Comparison of ENCODE assay signal across 8 cellular contexts in genomic region chr9:33473643-33474352, GRCh38. TPM values are rescaled to one million over a fixed set of nuclear protein-coding genes. Genes with fewer than 3 reads are reported as not detected.
DNase-seq lines count a peak whose midpoint lies in the region; ATAC-seq and TF ChIP-seq lines count a peak whose summit lies in the region.

Gene NOL6 (minus strand): TSS chr9:33473924. CDS start chr9:33473842, 82 bp downstream.

- TF ChIP-seq CTCF in KMS-11 (conservative IDR thresholded peaks at IDR 0.05; ENCODE audit: low read depth, low read length) = no peak
- TF ChIP-seq CTCF in Peyer's patch (IDR thresholded peaks at IDR 0.05) = no peak

- peak within 1 kb of the TSS; percentile 68; the same call in 1 of the 2 replicates for H2AFZ ChIP-seq in KMS-11 (ENCODE audit: low read depth)

- peak in 1 of 2 donors; percentile 55 for TF ChIP-seq POLR2A in Peyer's patch (IDR thresholded peaks at IDR 0.05)

- H3K79me2 ChIP-seq in KMS-11 (ENCODE audit: insufficient read depth, low read depth) = peaks cover 31% of the 10 kb centered on the region

- no peaks in the 10 kb centered on the region for H3K36me3 ChIP-seq in KMS-11 (ENCODE audit: insufficient read depth)
- peaks cover 0 to 34% (median 0%) of the 10 kb centered on the region in 3 donors for H3K36me3 ChIP-seq in Peyer's patch
- H3K36me3 ChIP-seq in esophagus (ENCODE audit: control insufficient read depth in 2 of 2, insufficient read depth in 2 of 2, low read length in 1 of 2) = peaks cover 17 to 21% of the 10 kb centered on the region in 2 donors
- H3K36me3 ChIP-seq in mucosa of stomach (ENCODE audit: control insufficient read depth, insufficient read depth, low read length) = peaks cover 8% of the 10 kb centered on the region

- no peaks in the 10 kb centered on the region for H3K9me3 ChIP-seq in Peyer's patch
- H3K9me3 ChIP-seq in esophagus (ENCODE audit: control insufficient read depth in 2 of 2, insufficient read depth in 1 of 2, low read depth in 1 of 2, low read length in 1 of 2) = no peaks in the 10 kb centered on the region
- no peaks in the 10 kb centered on the region for H3K9me3 ChIP-seq in mucosa of stomach (ENCODE audit: control insufficient read depth, low read length)

- H3K27me3 ChIP-seq in KMS-11 (ENCODE audit: insufficient read depth, low read depth) = no peaks in the 10 kb centered on the region
- H3K27me3 ChIP-seq in Peyer's patch = no peaks in the 10 kb centered on the region
- no peaks in the 10 kb centered on the region for H3K27me3 ChIP-seq in esophagus (ENCODE audit: control insufficient read depth in 1 of 2, insufficient read depth in 2 of 2, low read length in 2 of 2)
- no peaks in the 10 kb centered on the region for H3K27me3 ChIP-seq in mucosa of stomach (ENCODE audit: control insufficient read depth, insufficient read depth, low read length)

- no peak within 1 kb of the TSS for H3K27ac ChIP-seq in KMS-11
- H3K27ac ChIP-seq in Peyer's patch = peak within 1 kb of the TSS; percentile 59 to 67 (median 64)
- peak within 1 kb of the TSS; percentile 22 to 69 for H3K27ac ChIP-seq in esophagus (ENCODE audit: low read depth in 2 of 2, low read length in 1 of 2)

- H4K20me1 ChIP-seq in KMS-11 (ENCODE audit: insufficient read depth) = no peaks in the 10 kb centered on the region

- H3K4me2 ChIP-seq in KMS-11 = peak within 1 kb of the TSS; percentile 60

- peak; percentile 97 for ATAC-seq in GM21737 (IDR thresholded peaks at IDR 0.05; ENCODE audit: unreplicated experiment)

- DNase-seq in DMS53 treated with DMSO at 0.1 percent for 48 hours (lab: John Stamatoyannopoulos, UW; ENCODE audit: unreplicated experiment) (peak; percentile 97), Peyer's patch (peak; percentile 96 to 99 (median 97))
- peak; percentile 99 to 100 for DNase-seq in activated T-cell treated with anti-CD3 and anti-CD28 coated beads, Interleukin-2, amount 50 U/mL, for 48 hours
- peak; percentile 94 to 96 for DNase-seq in stimulated activated CD8-positive, alpha-beta memory T cell treated with anti-CD3 and anti-CD28 coated beads, Interleukin-7, amount 100 ng/mL, for 1 hour (ENCODE audit: low read depth in 2 of 2)

- 0% methylated on average over 32 of the region's 32 CpGs for WGBS in esophagus, 2 donors

- H3K9ac ChIP-seq in KMS-11 (peak within 1 kb of the TSS; percentile 67), mucosa of stomach (ENCODE audit: low read length) (peak within 1 kb of the TSS; percentile 72)

- H3K4me1 ChIP-seq in KMS-11 (ENCODE audit: low read depth, poor library complexity, severe bottlenecking) (peaks cover 16% of the 10 kb centered on the region), Peyer's patch (peaks cover 0 to 16% (median 8%) of the 10 kb centered on the region in 4 donors), esophagus (ENCODE audit: control insufficient read depth in 2 of 2, insufficient read depth in 2 of 2, low read length in 1 of 2) (peaks cover 0 to 9% of the 10 kb centered on the region in 2 donors), mucosa of stomach (ENCODE audit: control insufficient read depth, insufficient read depth, low read length) (peaks cover 24% of the 10 kb centered on the region)

- peak within 1 kb of the TSS; percentile 67 for H3K4me3 ChIP-seq in KMS-11 (IDR thresholded peaks at IDR 0.05; ENCODE audit: insufficient read depth, low read depth, low read length)
- H3K4me3 ChIP-seq in Peyer's patch = peak within 1 kb of the TSS; percentile 76 to 83 (median 80)
- peak within 1 kb of the TSS; percentile 86 to 88 for H3K4me3 ChIP-seq in esophagus (ENCODE audit: low read depth in 1 of 2, low read length in 2 of 2)
- peak within 1 kb of the TSS; percentile 85 for H3K4me3 ChIP-seq in mucosa of stomach (ENCODE audit: low read length)

RNA-seq across cellular contexts. Expression of gene NOL6, which starts in this region (rescaled TPM):
- total RNA-seq in Peyer's patch = 10 to 100 TPM; 14.5 to 26.4 (median 18.4) TPM
- 10 to 100 TPM; 25.2 to 29.2 TPM for polyA plus RNA-seq in esophagus
